18 cellular contexts compared by ENCODE assay signal in genomic region chr7:35249537-35249907, GRCh38. TPM values are rescaled to one million over a fixed set of nuclear protein-coding genes. Genes with fewer than 3 reads are reported as not detected.
A peak's percentile ranks its signal among the peaks of the same experiment; 100 is the strongest.
DNase-seq lines count a peak whose midpoint lies in the region; ATAC-seq, FAIRE-seq and TF ChIP-seq lines count a peak whose summit lies in the region.
"Had no signal": no experiment of that assay in that cellular context is flagged by ENCODE, and none has a peak within 500 bp of the region (broad histone marks: within the 10 kb centered on the region; RNA-seq: fewer than 3 reads in every experiment).

No MANE protein-coding gene starts in this region.

- intact Hi-C loops in Caco-2 (cut with micrococcal nuclease; ENCODE audit: unreplicated experiment): no loop called here

- no peak for TF ChIP-seq POLR2A in H1 (IDR thresholded peaks at IDR 0.05; ENCODE audit: control extremely low read depth in 1 of 2, low read depth in 2 of 2, low read length in 2 of 2)
- TF ChIP-seq POLR2A in Peyer's patch (IDR thresholded peaks at IDR 0.05): no peak

- peak overlapping the region; percentile 77 to 96 for H3K4me2 ChIP-seq in H1 (ENCODE audit: insufficient read depth in 1 of 2, low read depth in 2 of 2, low read length in 2 of 2)

- no peak overlapping the region for H3K14ac ChIP-seq in H1 (ENCODE audit: insufficient read length)

- H3K36me3 Mint-ChIP-seq in Caco-2 (ENCODE audit: insufficient read depth, unreplicated experiment): no peaks in the 10 kb centered on the region

- H3K9ac ChIP-seq in HUES6 (ENCODE audit: low read length) (no peak overlapping the region), H1 (replicated peaks in 1 of 4; ENCODE audit: extremely low read depth in 1 of 4, low read depth in 3 of 4, low read length in 3 of 4) (no peak overlapping the region)

- H2AFZ ChIP-seq in H1 (ENCODE audit: low read length): no peak overlapping the region

- no peak overlapping the region for H3K56ac ChIP-seq in H1 (replicated peaks; ENCODE audit: insufficient read length, low read depth, low read length)

- POLR2A ChIA-PET in H1 (lab: Charles Lee; ENCODE audit: partially characterized antibody) (interaction anchor here (4.9 kb wide), 1 partner anchor 12 kb away, joined by 35 read pairs; no protein-coding TSS in a partner anchor), Caco-2 (lab: Charles Lee) (no interaction called here)

- peaks cover 98% of the 10 kb centered on the region for H3K27me3 ChIP-seq in HUES6 (ENCODE audit: control insufficient read depth, insufficient read depth, low read length)
- peaks cover 44 to 73% (median 63%) of the 10 kb centered on the region in 4 experiments for H3K27me3 ChIP-seq in H1 (replicated peaks in 1 of 4; ENCODE audit: control insufficient read depth in 3 of 4, extremely low read depth in 1 of 4, insufficient read depth in 3 of 4, low read length in 3 of 4)
- 0 out of 2 replicates have a peak, but pooled peaks cover 1% of the 10 kb centered on the region for H3K27me3 ChIP-seq in Caco-2 (replicated peaks; ENCODE audit: control insufficient read depth, insufficient read depth, low read length)
- peaks cover 0 to 33% of the 10 kb centered on the region in 2 donors for H3K27me3 ChIP-seq in Peyer's patch

- peaks cover 0 to 4% of the 10 kb centered on the region in 2 experiments for H4K20me1 ChIP-seq in H1 (replicated peaks in 1 of 2; ENCODE audit: control insufficient read depth in 1 of 2, insufficient read depth in 2 of 2, low read length in 2 of 2)

- no peaks in the 10 kb centered on the region for H3K9me3 Mint-ChIP-seq in Caco-2 (ENCODE audit: unreplicated experiment)
- H3K9me3 Mint-ChIP-seq: activated T-helper 1 cell treated with anti-CD3 and anti-CD28 coated beads, Interleukin-12 subunit alpha, Interleukin-12 subunit beta, Interleukin-2, Interleukin-4 antibody, amounts not matched to agents 30 ng/mL and 10 ng/mL and 1 ng/mL, durations not matched to agents 14 hours and 24 hours and 36 hours had no signal

- H4K8ac ChIP-seq in H1 (ENCODE audit: extremely low read depth, insufficient read depth, low read length): 0 out of 2 replicates have a peak overlapping the region, but pooled peaks have one; percentile 45

- no TSS peak for BruUV-seq in Caco-2 (replicated peaks; lab: Mats Ljungman, UMichigan)

- no peak overlapping the region for H2BK15ac ChIP-seq in H1 (ENCODE audit: low read length)

- no peak overlapping the region for H2AK5ac ChIP-seq in H1 (ENCODE audit: low read depth, low read length)

- H2BK5ac ChIP-seq in H1 (ENCODE audit: low read depth, low read length): no peak overlapping the region

- H3K79me2 ChIP-seq in H1 (ENCODE audit: control insufficient read depth in 1 of 2, insufficient read depth in 2 of 2, low read length in 2 of 2): no peaks in the 10 kb centered on the region

- peak; percentile 19 for FAIRE-seq in H1 (lab: Jason Lieb, UNC)
- FAIRE-seq: endothelial cell of umbilical vein had no signal

- no peak overlapping the region for H2BK20ac ChIP-seq in H1 (ENCODE audit: low read length)

- no peak overlapping the region for H3K23ac ChIP-seq in H1 (ENCODE audit: insufficient read length)

- peak; percentile 74 for DNase-seq in Daoy (ENCODE audit: low read depth)
- DNase-seq in H1 (ENCODE audit: low read depth in 1 of 2, low spot score in 2 of 2): peak in 1 of 2 experiments; percentile 61
- DNase-seq in Caco-2: no peak
- DNase-seq in Peyer's patch: no peak
- DNase-seq: adrenal gland; cerebellar nuclear complex; GDM1; left colon; NCI-H2227 treated with DMSO at 0.1 percent for 48 hours; OCI-M1; stimulated activated naive CD8-positive, alpha-beta T cell treated with anti-CD3 and anti-CD28 coated beads, Interleukin-15, Interleukin-2, amounts not matched to agents 100 U/mL and 50 U/mL, for 24 hours had no signal

- no peak for TF ChIP-seq CTCF in H1 (IDR thresholded peaks at IDR 0.05; ENCODE audit: control extremely low read depth in 1 of 3, insufficient read depth in 1 of 3, low read depth in 1 of 3, low read length in 3 of 3)
- no peak for TF ChIP-seq CTCF in Caco-2 (IDR thresholded peaks at IDR 0.05; ENCODE audit: insufficient read depth in 1 of 2, low read depth in 1 of 2, low read length in 1 of 2, severe bottlenecking in 1 of 2, unreplicated experiment in 1 of 2)
- no peak for TF ChIP-seq CTCF in Peyer's patch (IDR thresholded peaks at IDR 0.05)

- TF ChIP-seq RAD21 in H1 (IDR thresholded peaks at IDR 0.05 in 1 of 2, conservative IDR thresholded peaks at IDR 0.05 in 1 of 2; ENCODE audit: low read depth in 2 of 2, low read length in 2 of 2): no peak

- H3K27ac Mint-ChIP-seq in Caco-2 (ENCODE audit: unreplicated experiment): no peak overlapping the region
- H3K27ac Mint-ChIP-seq: activated T-helper 1 cell treated with anti-CD3 and anti-CD28 coated beads, Interleukin-12 subunit alpha, Interleukin-12 subunit beta, Interleukin-2, Interleukin-4 antibody, amounts not matched to agents 30 ng/mL and 10 ng/mL and 1 ng/mL, durations not matched to agents 14 hours and 24 hours and 36 hours had no signal

- H3K4me1 ChIP-seq in HUES6 (ENCODE audit: control insufficient read depth, insufficient read depth, low read length) (peaks cover 9% of the 10 kb centered on the region), H1 (replicated peaks in 1 of 4; ENCODE audit: control insufficient read depth in 3 of 4, insufficient read depth in 4 of 4, low read length in 3 of 4) (peaks cover 2 to 11% (median 5%) of the 10 kb centered on the region in 4 experiments; a peak in 6 of 7 replicates), Caco-2 (no peaks in the 10 kb centered on the region), Peyer's patch (peaks cover 0 to 12% (median 6%) of the 10 kb centered on the region in 4 donors)

- ATAC-seq in HG03025 (IDR thresholded peaks at IDR 0.05; ENCODE audit: low FRiP score, unreplicated experiment) (no peak), GM19023 (IDR thresholded peaks at IDR 0.05; ENCODE audit: unreplicated experiment) (no peak)
- ATAC-seq: left colon; stimulated activated naive CD8-positive, alpha-beta T cell treated with anti-CD3 and anti-CD28 coated beads, Interleukin-15, Interleukin-2, amounts not matched to agents 100 U/mL and 50 U/mL, for 24 hours had no signal

- no peaks in the 10 kb centered on the region for H3K4me1 Mint-ChIP-seq in Caco-2 (ENCODE audit: low read depth, unreplicated experiment)

- H3K4me3 Mint-ChIP-seq in Caco-2 (ENCODE audit: unreplicated experiment): no peak overlapping the region
- H3K4me3 Mint-ChIP-seq: activated T-helper 1 cell treated with anti-CD3 and anti-CD28 coated beads, Interleukin-12 subunit alpha, Interleukin-12 subunit beta, Interleukin-2, Interleukin-4 antibody, amounts not matched to agents 30 ng/mL and 10 ng/mL and 1 ng/mL, durations not matched to agents 14 hours and 24 hours and 36 hours had no signal

- H3K36me3 ChIP-seq in HUES6 (ENCODE audit: control insufficient read depth, insufficient read depth, low read length) (no peaks in the 10 kb centered on the region), H1 (ENCODE audit: control insufficient read depth in 2 of 4, insufficient read depth in 4 of 4, low read length in 3 of 4) (no peaks in the 10 kb centered on the region), Caco-2 (ENCODE audit: control insufficient read depth, insufficient read depth, low read length) (no peaks in the 10 kb centered on the region), Peyer's patch (no peaks in the 10 kb centered on the region)
- H3K36me3 ChIP-seq: adrenal gland had no signal

- peaks cover 14% of the 10 kb centered on the region for H3K27me3 Mint-ChIP-seq in Caco-2 (ENCODE audit: insufficient read depth, unreplicated experiment)

- no peak overlapping the region; the same call in 1 of the 2 replicates for H3K18ac ChIP-seq in H1 (ENCODE audit: extremely low read depth, low read length)

- CTCF ChIA-PET in H1 (lab: Charles Lee; ENCODE audit: partially characterized antibody): interaction anchor here (0.9 to 2.5 kb wide), 10 partner anchors 11 to 657 kb away, joined by 3 to 9 read pairs (median 4); no protein-coding TSS in a partner anchor
- CTCF ChIA-PET in Caco-2 (lab: Charles Lee): no interaction called here

- H3K4me3 ChIP-seq in HUES6 (ENCODE audit: low read depth, low read length): peak overlapping the region; percentile 52
- H3K4me3 ChIP-seq in H1 (ENCODE audit: extremely low read depth in 1 of 4, insufficient read depth in 2 of 4, low read depth in 3 of 4, low read length in 4 of 4): peak overlapping the region; percentile 41 to 61 (median 48)
- peak overlapping the region; percentile 49 for H3K4me3 ChIP-seq in iPS-18c (ENCODE audit: insufficient read depth, low read depth, low read length)
- no peak overlapping the region for H3K4me3 ChIP-seq in Caco-2 (ENCODE audit: low read depth, low read length)
- H3K4me3 ChIP-seq in Peyer's patch: no peak overlapping the region
- H3K4me3 ChIP-seq: adrenal gland had no signal

- 10% methylated on average over 5 of the region's 5 CpGs; no CpG with 5 or more reads in 1 of the 2 experiments for WGBS in H1 (ENCODE audit: extremely low coverage in 1 of 2, insufficient coverage in 1 of 2, insufficient read length in 1 of 2, insufficient replicate concordance in 2 of 2, low coverage in 1 of 2, low lambda C conversion rate in 2 of 2, missing lambda C conversion rate in 1 of 2), 2 experiments

- peaks cover 14% of the 10 kb centered on the region; the same call in 1 of the 2 replicates for H3K23me2 ChIP-seq in H1 (ENCODE audit: low read depth, low read length)

- no peak overlapping the region for H4K91ac ChIP-seq in H1 (replicated peaks; ENCODE audit: insufficient read length, low read length)

- H3K79me1 ChIP-seq in H1 (ENCODE audit: low read depth, low read length): no peaks in the 10 kb centered on the region

- H2BK120ac ChIP-seq in H1 (replicated peaks; ENCODE audit: low read depth, low read length): no peak overlapping the region

- H2BK12ac ChIP-seq in H1 (ENCODE audit: low read depth, low read length): no peak overlapping the region

- no peak for TF ChIP-seq EP300 in H1 (IDR thresholded peaks at IDR 0.05; ENCODE audit: borderline replicate concordance in 1 of 2, low read depth in 2 of 2, low read length in 2 of 2)

- H3K27ac ChIP-seq in HUES6 (ENCODE audit: low read depth, low read length) (no peak overlapping the region), H1 (ENCODE audit: low read depth, low read length) (no peak overlapping the region), Peyer's patch (no peak overlapping the region)

- no peak overlapping the region for H4K5ac ChIP-seq in H1 (ENCODE audit: insufficient read length, low read depth, low read length)

- H3K4ac ChIP-seq in H1 (replicated peaks; ENCODE audit: insufficient read length, low read depth, low read length): no peak overlapping the region

- H3K9me3 ChIP-seq in HUES6 (ENCODE audit: control insufficient read depth, insufficient read depth, low read depth, low read length) (no peaks in the 10 kb centered on the region), H1 (ENCODE audit: insufficient read depth in 2 of 2, low read depth in 1 of 2, low read length in 1 of 2) (no peaks in the 10 kb centered on the region), iPS-18c (ENCODE audit: control insufficient read depth, insufficient read depth, low read length) (no peaks in the 10 kb centered on the region), Caco-2 (no peaks in the 10 kb centered on the region), Peyer's patch (peaks cover 0 to 3% (median 0%) of the 10 kb centered on the region in 4 donors)
- H3K9me3 ChIP-seq: adrenal gland had no signal

RNA-seq across cellular contexts. Expression of gene TBX20, which starts 4.4 kb away (rescaled TPM):
- 1.9 and 7.6 TPM in 2 replicates for total RNA-seq in Daoy (2014; rRNA removed; shearing (Covaris generic))
- 0.26 and 0.29 TPM in 2 replicates for total RNA-seq in H1 (2021; fragmentation: NEBNext Ultra II Directional; extraction: Animal tissue kit (Norgen Biotek cat#: 25700))
- polyA plus RNA-seq in H1 (2011; rRNA removed): 0.08 TPM in 2 replicates
- polyA plus RNA-seq in H1 (2011; cell fraction: cytosol; rRNA removed): 0.09 TPM
- 0.07 TPM for polyA plus RNA-seq in H1 (2011; cell fraction: nucleus; rRNA removed)
- 0.09 TPM in 3 of 4 replicates, not detected in the other for polyA plus RNA-seq in H1 (2012, experiment 1 of 2)
- not detected for polyA plus RNA-seq in H1 (2012, experiment 2 of 2)
- 0.08 TPM for polyA plus RNA-seq in H1 (2013, experiment 1 of 2)
- 0.11 TPM for polyA plus RNA-seq in H1 (2013, experiment 2 of 2)
- polyA minus RNA-seq in H1 (2011; rRNA and poly(A)+ RNA removed): 0.20 and 0.69 TPM in 2 replicates
- not detected for polyA minus RNA-seq in H1 (2011; cell fraction: cytosol; rRNA and poly(A)+ RNA removed)
- 1.8 TPM for polyA minus RNA-seq in H1 (2011; cell fraction: nucleus; rRNA and poly(A)+ RNA removed)
- 2.1 and 2.5 TPM in 2 replicates for total RNA-seq in Caco-2 (2022)
- not detected for total RNA-seq in Peyer's patch
- total RNA-seq: endothelial cell of umbilical vein, myocyte had no signal
- polyA plus RNA-seq: endothelial cell of umbilical vein had no signal

Comparison
In these comparisons a context has a peak if more than half of its experiments do, and no peak if none do; other contexts are left out.
1. H3K4me3 ChIP-seq: peak in HUES6 (single experiment), H1 (4 of 4) and iPS-18c (single experiment); none in Caco-2 (single experiment) and Peyer's patch (0 of 4).